1 cellular context compared by ENCODE assay signal in the genomic region with DNA sequence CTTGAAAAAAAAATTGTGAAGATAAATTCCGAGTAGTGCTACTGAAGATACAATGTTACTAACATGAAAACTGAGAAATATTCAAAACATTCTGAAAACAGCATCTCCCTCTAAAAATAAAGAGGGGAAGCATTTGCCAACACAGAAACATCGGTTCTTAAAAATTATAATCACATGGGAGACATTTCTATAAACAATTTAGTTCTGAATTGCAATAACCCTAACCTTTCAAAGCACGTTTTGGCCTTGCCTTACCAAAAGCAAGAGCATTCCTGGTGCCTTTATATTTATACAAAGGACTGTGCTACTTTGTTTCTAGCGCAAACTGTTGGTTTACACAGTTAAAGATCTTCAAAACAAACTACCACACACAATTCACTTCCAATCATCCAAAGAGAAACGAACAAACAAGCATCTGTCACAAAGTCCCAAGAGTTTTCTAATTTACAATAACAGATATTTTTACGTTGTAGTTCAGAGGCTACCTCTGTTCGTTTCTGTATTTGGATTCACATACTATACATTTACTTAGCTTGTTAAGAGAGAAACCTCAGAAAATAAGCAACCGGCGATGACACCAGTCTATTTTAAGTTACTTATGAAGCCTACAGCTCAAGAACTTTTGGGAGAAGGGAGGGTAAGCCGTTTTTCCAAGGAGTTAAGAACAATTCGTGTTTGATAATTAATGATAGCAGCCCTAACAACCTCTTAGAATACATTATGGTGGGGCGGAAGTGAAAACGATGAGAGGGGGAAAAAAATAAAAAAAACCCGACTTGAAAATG.
TF ChIP-seq lines count a peak whose summit lies in the region.

No MANE protein-coding gene starts in this region.

TF ChIP-seq in SK-N-SH, 30 proteins besides CTCF, POLR2A, EP300 and RAD21 (continued from another document):
- TF ChIP-seq, protein P1, sequence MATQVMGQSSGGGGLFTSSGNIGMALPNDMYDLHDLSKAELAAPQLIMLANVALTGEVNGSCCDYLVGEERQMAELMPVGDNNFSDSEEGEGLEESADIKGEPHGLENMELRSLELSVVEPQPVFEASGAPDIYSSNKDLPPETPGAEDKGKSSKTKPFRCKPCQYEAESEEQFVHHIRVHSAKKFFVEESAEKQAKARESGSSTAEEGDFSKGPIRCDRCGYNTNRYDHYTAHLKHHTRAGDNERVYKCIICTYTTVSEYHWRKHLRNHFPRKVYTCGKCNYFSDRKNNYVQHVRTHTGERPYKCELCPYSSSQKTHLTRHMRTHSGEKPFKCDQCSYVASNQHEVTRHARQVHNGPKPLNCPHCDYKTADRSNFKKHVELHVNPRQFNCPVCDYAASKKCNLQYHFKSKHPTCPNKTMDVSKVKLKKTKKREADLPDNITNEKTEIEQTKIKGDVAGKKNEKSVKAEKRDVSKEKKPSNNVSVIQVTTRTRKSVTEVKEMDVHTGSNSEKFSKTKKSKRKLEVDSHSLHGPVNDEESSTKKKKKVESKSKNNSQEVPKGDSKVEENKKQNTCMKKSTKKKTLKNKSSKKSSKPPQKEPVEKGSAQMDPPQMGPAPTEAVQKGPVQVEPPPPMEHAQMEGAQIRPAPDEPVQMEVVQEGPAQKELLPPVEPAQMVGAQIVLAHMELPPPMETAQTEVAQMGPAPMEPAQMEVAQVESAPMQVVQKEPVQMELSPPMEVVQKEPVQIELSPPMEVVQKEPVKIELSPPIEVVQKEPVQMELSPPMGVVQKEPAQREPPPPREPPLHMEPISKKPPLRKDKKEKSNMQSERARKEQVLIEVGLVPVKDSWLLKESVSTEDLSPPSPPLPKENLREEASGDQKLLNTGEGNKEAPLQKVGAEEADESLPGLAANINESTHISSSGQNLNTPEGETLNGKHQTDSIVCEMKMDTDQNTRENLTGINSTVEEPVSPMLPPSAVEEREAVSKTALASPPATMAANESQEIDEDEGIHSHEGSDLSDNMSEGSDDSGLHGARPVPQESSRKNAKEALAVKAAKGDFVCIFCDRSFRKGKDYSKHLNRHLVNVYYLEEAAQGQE (IDR thresholded peaks at IDR 0.05; ENCODE audit: low read depth, low read length) = no peak
- TF ChIP-seq, protein P2, sequence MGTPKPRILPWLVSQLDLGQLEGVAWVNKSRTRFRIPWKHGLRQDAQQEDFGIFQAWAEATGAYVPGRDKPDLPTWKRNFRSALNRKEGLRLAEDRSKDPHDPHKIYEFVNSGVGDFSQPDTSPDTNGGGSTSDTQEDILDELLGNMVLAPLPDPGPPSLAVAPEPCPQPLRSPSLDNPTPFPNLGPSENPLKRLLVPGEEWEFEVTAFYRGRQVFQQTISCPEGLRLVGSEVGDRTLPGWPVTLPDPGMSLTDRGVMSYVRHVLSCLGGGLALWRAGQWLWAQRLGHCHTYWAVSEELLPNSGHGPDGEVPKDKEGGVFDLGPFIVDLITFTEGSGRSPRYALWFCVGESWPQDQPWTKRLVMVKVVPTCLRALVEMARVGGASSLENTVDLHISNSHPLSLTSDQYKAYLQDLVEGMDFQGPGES (IDR thresholded peaks at IDR 0.05; ENCODE audit: low read depth, low read length) = no peak
- no peak for TF ChIP-seq YY1 (IDR thresholded peaks at IDR 0.05; ENCODE audit: low read depth)
- TF ChIP-seq SIN3A (IDR thresholded peaks at IDR 0.05; ENCODE audit: borderline replicate concordance, low read depth, low read length) = no peak
- TF ChIP-seq RCOR1 (IDR thresholded peaks at IDR 0.05; ENCODE audit: low read length) = no peak
- no peak for TF ChIP-seq RXRA (IDR thresholded peaks at IDR 0.05; ENCODE audit: borderline replicate concordance, low read depth)
- TF ChIP-seq MEF2A (IDR thresholded peaks at IDR 0.05; ENCODE audit: borderline replicate concordance, low read depth) = no peak
- TF ChIP-seq, protein P3, sequence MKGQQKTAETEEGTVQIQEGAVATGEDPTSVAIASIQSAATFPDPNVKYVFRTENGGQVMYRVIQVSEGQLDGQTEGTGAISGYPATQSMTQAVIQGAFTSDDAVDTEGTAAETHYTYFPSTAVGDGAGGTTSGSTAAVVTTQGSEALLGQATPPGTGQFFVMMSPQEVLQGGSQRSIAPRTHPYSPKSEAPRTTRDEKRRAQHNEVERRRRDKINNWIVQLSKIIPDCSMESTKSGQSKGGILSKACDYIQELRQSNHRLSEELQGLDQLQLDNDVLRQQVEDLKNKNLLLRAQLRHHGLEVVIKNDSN (IDR thresholded peaks at IDR 0.05; ENCODE audit: borderline replicate concordance, low read depth) = no peak
- TF ChIP-seq, protein P4, sequence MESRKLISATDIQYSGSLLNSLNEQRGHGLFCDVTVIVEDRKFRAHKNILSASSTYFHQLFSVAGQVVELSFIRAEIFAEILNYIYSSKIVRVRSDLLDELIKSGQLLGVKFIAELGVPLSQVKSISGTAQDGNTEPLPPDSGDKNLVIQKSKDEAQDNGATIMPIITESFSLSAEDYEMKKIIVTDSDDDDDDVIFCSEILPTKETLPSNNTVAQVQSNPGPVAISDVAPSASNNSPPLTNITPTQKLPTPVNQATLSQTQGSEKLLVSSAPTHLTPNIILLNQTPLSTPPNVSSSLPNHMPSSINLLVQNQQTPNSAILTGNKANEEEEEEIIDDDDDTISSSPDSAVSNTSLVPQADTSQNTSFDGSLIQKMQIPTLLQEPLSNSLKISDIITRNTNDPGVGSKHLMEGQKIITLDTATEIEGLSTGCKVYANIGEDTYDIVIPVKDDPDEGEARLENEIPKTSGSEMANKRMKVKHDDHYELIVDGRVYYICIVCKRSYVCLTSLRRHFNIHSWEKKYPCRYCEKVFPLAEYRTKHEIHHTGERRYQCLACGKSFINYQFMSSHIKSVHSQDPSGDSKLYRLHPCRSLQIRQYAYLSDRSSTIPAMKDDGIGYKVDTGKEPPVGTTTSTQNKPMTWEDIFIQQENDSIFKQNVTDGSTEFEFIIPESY (IDR thresholded peaks at IDR 0.05; ENCODE audit: borderline replicate concordance, low read depth) = no peak
- no peak for TF ChIP-seq EZH2phosphoT487 (IDR thresholded peaks at IDR 0.05; ENCODE audit: borderline replicate concordance, low read depth)
- no peak for TF ChIP-seq TCF12 (IDR thresholded peaks at IDR 0.05)
- no peak for TF ChIP-seq FOXM1 (IDR thresholded peaks at IDR 0.05; ENCODE audit: low read depth)
- no peak for TF ChIP-seq POLR2AphosphoS5 (IDR thresholded peaks at IDR 0.05; ENCODE audit: low read depth, low read length)
- TF ChIP-seq GATA2 (CRISPR knock-in tag; IDR thresholded peaks at IDR 0.05) = no peak
- TF ChIP-seq, protein P5, sequence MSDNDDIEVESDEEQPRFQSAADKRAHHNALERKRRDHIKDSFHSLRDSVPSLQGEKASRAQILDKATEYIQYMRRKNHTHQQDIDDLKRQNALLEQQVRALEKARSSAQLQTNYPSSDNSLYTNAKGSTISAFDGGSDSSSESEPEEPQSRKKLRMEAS (IDR thresholded peaks at IDR 0.05; ENCODE audit: low read depth) = no peak
